In genomic region chr17:77884019-77884418, GRCh38 we compare ENCODE assay signal across 8 cellular contexts.
DNase-seq lines count a peak whose midpoint lies in the region; ATAC-seq and FAIRE-seq lines count a peak whose summit lies in the region.

No MANE protein-coding gene starts in this region.

- no peak for FAIRE-seq in frontal cortex (lab: Jason Lieb, UNC)

- intact Hi-C loops in left cardiac atrium (cut with DNase I) (loop anchor here in 1 of 2 donors (10.0 kb wide), 1 partner anchor 109 kb away; no protein-coding TSS in a partner anchor), Right ventricle myocardium inferior (cut with DNase I) (loop anchor here (5.0 kb wide), 1 partner anchor 112 kb away; no protein-coding TSS in a partner anchor)

- H3K27ac ChIP-seq in temporal lobe (ENCODE audit: low read depth, low read length): peak overlapping the region; percentile 73

- ATAC-seq in left cardiac atrium: no peak
- ATAC-seq in Right ventricle myocardium inferior: no peak
- ATAC-seq in GM18517 (IDR thresholded peaks at IDR 0.05; ENCODE audit: unreplicated experiment): no peak
- no peak for ATAC-seq in GM21360 (IDR thresholded peaks at IDR 0.05; ENCODE audit: unreplicated experiment)

- DNase-seq in left cardiac atrium (peak; percentile 66), Right ventricle myocardium inferior (ENCODE audit: missing footprints) (no peak), SK-N-DZ (ENCODE audit: low spot score) (peak; percentile 92), frontal cortex (ENCODE audit: low spot score in 2 of 2) (peak; percentile 72 to 84), dermis blood vessel endothelial cell (no peak)

Comparison
In these comparisons a context has a peak if more than half of its experiments do, and no peak if none do; other contexts are left out.
1. DNase-seq: peak in left cardiac atrium (single experiment), SK-N-DZ (single experiment) and frontal cortex (2 of 2); none in Right ventricle myocardium inferior (single experiment) and dermis blood vessel endothelial cell (single experiment).